In genomic region chr11:70419307-70420007, GRCh38 we compare ENCODE assay signal across 17 cellular contexts. TPM values are rescaled to one million over a fixed set of nuclear protein-coding genes. Genes with fewer than 3 reads are reported as not detected.
DNase-seq lines count a peak whose midpoint lies in the region; ATAC-seq, FAIRE-seq and TF ChIP-seq lines count a peak whose summit lies in the region.
"Had no signal": no experiment of that assay in that cellular context is flagged by ENCODE, and none has a peak within 500 bp of the region (broad histone marks: within the 10 kb centered on the region; RNA-seq: fewer than 3 reads in every experiment).

No MANE protein-coding gene starts in this region.

- H2AFZ ChIP-seq in HepG2 (ENCODE audit: low read length) (no peak overlapping the region), astrocyte (ENCODE audit: low read depth, low read length) (no peak overlapping the region), smooth muscle cell (ENCODE audit: low read depth) (no peak overlapping the region)

- POLR2A ChIA-PET in HepG2 (lab: Yijun Ruan, JAX), result no interaction called here

- in situ Hi-C loops in HepG2 (cut with HindIII; ENCODE audit: extremely low pct_ligation_motif_present, low pct_unique_long_range_greater_than_20kb) (no loop called here), HAP-1 (cut with MboI; ENCODE audit: low sequenced_read_pairs) (no loop called here)

- no peak overlapping the region for H3K4me3 Mint-ChIP-seq in astrocyte (ENCODE audit: unreplicated experiment)
- H3K4me3 Mint-ChIP-seq in endodermal cell, result no peak overlapping the region
- H3K4me3 Mint-ChIP-seq: CD4-positive, CD25-positive, alpha-beta regulatory T cell; HFFc6 had no signal

- H3K9ac ChIP-seq in HepG2 (ENCODE audit: insufficient read depth, low read depth, low read length) (no peak overlapping the region), astrocyte (ENCODE audit: low read length) (peak overlapping the region; percentile 48), endodermal cell (ENCODE audit: extremely low read depth, low read length, poor library complexity, severe bottlenecking) (no peak overlapping the region), smooth muscle cell (ENCODE audit: low read depth) (peak overlapping the region; percentile 29)
- H3K9ac ChIP-seq: BLaER1 treated with 17β-estradiol and CSF1 and Interleukin-3, amounts not matched to agents 10 nM and 100 nM had no signal

- FAIRE-seq in HepG2 (lab: Jason Lieb, UNC) (no peak), astrocyte (lab: Jason Lieb, UNC) (no peak)
- FAIRE-seq: H1 had no signal

- H3K4me1 Mint-ChIP-seq in astrocyte (ENCODE audit: low read depth, unreplicated experiment), result peaks cover 36% of the 10 kb centered on the region
- H3K4me1 Mint-ChIP-seq in endodermal cell, result no peaks in the 10 kb centered on the region

- CTCF ChIA-PET in HepG2 (lab: Yijun Ruan, JAX; ENCODE audit: low intra/inter-chr PET ratio, low total read pairs), result no interaction called here

- intact Hi-C loops in HepG2 (cut with micrococcal nuclease; ENCODE audit: unreplicated experiment) (no loop called here), right lobe of liver (cut with DNase I) (no loop called here), left lung (cut with DNase I) (no loop called here)

- H3F3A ChIP-seq in smooth muscle cell (ENCODE audit: low read depth), result no peaks in the 10 kb centered on the region

- WGBS in HepG2 (ENCODE audit: low lambda C conversion rate), result 97% methylated on average over 17 of the region's 17 CpGs
- 88% methylated on average over 17 of the region's 17 CpGs for WGBS in right lobe of liver (ENCODE audit: insufficient coverage, low coverage, low lambda C conversion rate, missing lambda C conversion rate)
- 94 to 97% methylated on average over 14 to 17 of the region's 17 CpGs for WGBS in endodermal cell (ENCODE audit: insufficient coverage in 1 of 2, insufficient read length in 1 of 2), 2 experiments
- 96% methylated on average over 17 of the region's 17 CpGs for WGBS in smooth muscle cell (ENCODE audit: low lambda C conversion rate)

- H3K27ac ChIP-seq in HepG2 (ENCODE audit: extremely low read length, insufficient read depth, low read length) (no peak overlapping the region), right lobe of liver (no peak overlapping the region), astrocyte (ENCODE audit: low read depth, low read length) (peak overlapping the region; percentile 81), endodermal cell (ENCODE audit: low read depth, low read length) (no peak overlapping the region), smooth muscle cell (ENCODE audit: low read depth) (peak overlapping the region; percentile 74), left lung (no peak overlapping the region)
- H3K27ac ChIP-seq: BLaER1 treated with 17β-estradiol and CSF1 and Interleukin-3, amounts not matched to agents 10 nM and 100 nM had no signal

- H3K79me2 ChIP-seq in HepG2 (ENCODE audit: insufficient read depth, low read length) (no peaks in the 10 kb centered on the region), astrocyte (ENCODE audit: insufficient read depth, low read length) (peaks cover 33% of the 10 kb centered on the region), smooth muscle cell (ENCODE audit: low read depth) (peaks cover 4% of the 10 kb centered on the region)

- H3K27me3 Mint-ChIP-seq in astrocyte (ENCODE audit: low read depth, unreplicated experiment) (no peaks in the 10 kb centered on the region), endodermal cell (ENCODE audit: insufficient read depth) (no peaks in the 10 kb centered on the region)
- H3K27me3 Mint-ChIP-seq: CD4-positive, CD25-positive, alpha-beta regulatory T cell had no signal

- no peak for TF ChIP-seq RAD21 in HepG2 (CRISPR knock-in tag; IDR thresholded peaks at IDR 0.05)

- no peaks in the 10 kb centered on the region for H3K4me1 ChIP-seq in HepG2 (ENCODE audit: insufficient read depth, low read length)
- H3K4me1 ChIP-seq in right lobe of liver, result no peaks in the 10 kb centered on the region
- H3K4me1 ChIP-seq in astrocyte (ENCODE audit: insufficient read depth, low read length), result peaks cover 38% of the 10 kb centered on the region
- no peaks in the 10 kb centered on the region for H3K4me1 ChIP-seq in endodermal cell (ENCODE audit: control insufficient read depth, insufficient read depth, low read length)
- no peaks in the 10 kb centered on the region for H3K4me1 ChIP-seq in smooth muscle cell (ENCODE audit: low read depth)
- H3K4me1 ChIP-seq in HAP-1, result no peaks in the 10 kb centered on the region
- H3K4me1 ChIP-seq in left lung, result peaks cover 0 to 16% of the 10 kb centered on the region in 2 donors

- DNase-seq in HepG2 (ENCODE audit: low spot score) (no peak), right lobe of liver (no peak), astrocyte (ENCODE audit: low read depth) (no peak), endodermal cell (no peak), smooth muscle cell (lab: John Stamatoyannopoulos, UW; ENCODE audit: unreplicated experiment) (no peak), HAP-1 (ENCODE audit: low spot score in 2 of 2) (no peak), NCI-H1436 (lab: John Stamatoyannopoulos, UW) (no peak), left lung (no peak)
- DNase-seq: 8988T; ACHN; CD4-positive, CD25-positive, alpha-beta regulatory T cell; DND-41; GDM1; HCEC 1CT; HFFc6 had no signal

- H3K36me3 Mint-ChIP-seq in astrocyte (ENCODE audit: low read depth, unreplicated experiment) (peaks cover 61% of the 10 kb centered on the region), endodermal cell (ENCODE audit: low read depth) (peaks cover 90% of the 10 kb centered on the region)
- H3K36me3 Mint-ChIP-seq: CD4-positive, CD25-positive, alpha-beta regulatory T cell had no signal

- ATAC-seq in HepG2, result no peak
- ATAC-seq in right lobe of liver, result no peak
- ATAC-seq in left lung, result no peak

- TF ChIP-seq POLR2A in HepG2 (IDR thresholded peaks at IDR 0.05; ENCODE audit: insufficient read depth in 1 of 2, low read depth in 2 of 2, low read length in 2 of 2) (no peak), right lobe of liver (IDR thresholded peaks at IDR 0.05) (no peak)

- H3K27ac Mint-ChIP-seq in astrocyte (ENCODE audit: unreplicated experiment) (peak overlapping the region; percentile 67), endodermal cell (peak overlapping the region; percentile 41)
- H3K27ac Mint-ChIP-seq: CD4-positive, CD25-positive, alpha-beta regulatory T cell; HFFc6 had no signal

- no peak for TF ChIP-seq EP300 in HepG2 (IDR thresholded peaks at IDR 0.05; ENCODE audit: low read depth in 2 of 2, low read length in 2 of 2)
- TF ChIP-seq EP300 in HepG2 (CRISPR knock-in tag; IDR thresholded peaks at IDR 0.05; ENCODE audit: borderline replicate concordance), result no peak

- H3K4me2 ChIP-seq in HepG2 (ENCODE audit: low read depth, low read length), result no peak overlapping the region
- no peak overlapping the region for H3K4me2 ChIP-seq in astrocyte (ENCODE audit: low read length)
- no peak overlapping the region for H3K4me2 ChIP-seq in smooth muscle cell
- H3K4me2 ChIP-seq: BLaER1 treated with 17β-estradiol and CSF1 and Interleukin-3, amounts not matched to agents 10 nM and 100 nM had no signal

- H3K4me3 ChIP-seq in HepG2 (replicated peaks in 1 of 3; ENCODE audit: insufficient read depth in 1 of 3, low read depth in 2 of 3, low read length in 3 of 3), result no peak overlapping the region
- no peak overlapping the region for H3K4me3 ChIP-seq in right lobe of liver
- H3K4me3 ChIP-seq in astrocyte (ENCODE audit: insufficient read depth, low read depth, low read length), result no peak overlapping the region
- H3K4me3 ChIP-seq in endodermal cell (ENCODE audit: low read length), result no peak overlapping the region
- H3K4me3 ChIP-seq in smooth muscle cell, result no peak overlapping the region
- H3K4me3 ChIP-seq in HAP-1, result no peak overlapping the region
- H3K4me3 ChIP-seq in left lung, result no peak overlapping the region
- H3K4me3 ChIP-seq: BLaER1 treated with 17β-estradiol and CSF1 and Interleukin-3, amounts not matched to agents 10 nM and 100 nM had no signal

- H3K9me3 Mint-ChIP-seq in astrocyte (ENCODE audit: unreplicated experiment) (no peaks in the 10 kb centered on the region), endodermal cell (no peaks in the 10 kb centered on the region)
- H3K9me3 Mint-ChIP-seq: CD4-positive, CD25-positive, alpha-beta regulatory T cell; HFFc6 had no signal

- no TSS peak for BruUV-seq in HepG2 (replicated peaks; lab: Mats Ljungman, UMichigan)

- H4K20me1 ChIP-seq in HepG2 (ENCODE audit: insufficient read depth, low read length) (no peaks in the 10 kb centered on the region), astrocyte (ENCODE audit: insufficient read depth, low read length) (peaks cover 77% of the 10 kb centered on the region), smooth muscle cell (ENCODE audit: low read depth) (peaks cover 84% of the 10 kb centered on the region)

- TF ChIP-seq CTCF in HepG2 (CRISPR knock-in tag; IDR thresholded peaks at IDR 0.05), result no peak
- no peak for TF ChIP-seq CTCF in right lobe of liver (IDR thresholded peaks at IDR 0.05)
- no peak for TF ChIP-seq CTCF in astrocyte (IDR thresholded peaks at IDR 0.05; ENCODE audit: insufficient read depth, low read depth, low read length)
- no peak for TF ChIP-seq CTCF in endodermal cell (conservative IDR thresholded peaks at IDR 0.05)
- TF ChIP-seq CTCF in smooth muscle cell (IDR thresholded peaks at IDR 0.05; ENCODE audit: borderline replicate concordance, insufficient read depth, poor library complexity, severe bottlenecking), result no peak
- TF ChIP-seq CTCF in left lung (IDR thresholded peaks at IDR 0.05), result no peak

- H3K9me3 ChIP-seq in HepG2 (ENCODE audit: low read length), result no peaks in the 10 kb centered on the region
- H3K9me3 ChIP-seq in right lobe of liver, result no peaks in the 10 kb centered on the region
- H3K9me3 ChIP-seq in astrocyte (ENCODE audit: insufficient read depth, low read depth, low read length), result no peaks in the 10 kb centered on the region
- no peaks in the 10 kb centered on the region for H3K9me3 ChIP-seq in endodermal cell (ENCODE audit: control insufficient read depth, low read length)
- no peaks in the 10 kb centered on the region for H3K9me3 ChIP-seq in smooth muscle cell (replicated peaks; ENCODE audit: low read depth)
- H3K9me3 ChIP-seq in HAP-1, result no peaks in the 10 kb centered on the region
- H3K9me3 ChIP-seq in left lung, result no peaks in the 10 kb centered on the region
- H3K9me3 ChIP-seq: BLaER1 treated with 17β-estradiol and CSF1 and Interleukin-3, amounts not matched to agents 10 nM and 100 nM had no signal

- H3K27me3 ChIP-seq in HepG2 (ENCODE audit: control insufficient read depth in 1 of 2, insufficient read depth in 2 of 2, low read length in 2 of 2) (no peaks in the 10 kb centered on the region), right lobe of liver (no peaks in the 10 kb centered on the region), astrocyte (ENCODE audit: insufficient read depth, low read length) (no peaks in the 10 kb centered on the region), endodermal cell (ENCODE audit: control insufficient read depth, insufficient read depth, low read length, poor library complexity, severe bottlenecking) (no peaks in the 10 kb centered on the region), smooth muscle cell (ENCODE audit: low read depth) (no peaks in the 10 kb centered on the region), HAP-1 (ENCODE audit: low read depth) (no peaks in the 10 kb centered on the region), left lung (peaks cover 0 to 90% of the 10 kb centered on the region in 2 donors)

- H3K36me3 ChIP-seq in HepG2 (replicated peaks in 1 of 2; ENCODE audit: control insufficient read depth in 1 of 2, insufficient read depth in 2 of 2, low read length in 2 of 2) (peaks cover 49 to 87% of the 10 kb centered on the region in 2 experiments), right lobe of liver (peaks cover 0 to 84% (median 18%) of the 10 kb centered on the region in 4 donors), astrocyte (ENCODE audit: insufficient read depth, low read length) (peaks cover 56% of the 10 kb centered on the region), endodermal cell (ENCODE audit: control insufficient read depth, insufficient read depth, low read length) (peaks cover 93% of the 10 kb centered on the region), smooth muscle cell (ENCODE audit: low read depth) (no peaks in the 10 kb centered on the region), HAP-1 (replicated peaks) (peaks cover 79% of the 10 kb centered on the region), left lung (peaks cover 0 to 95% of the 10 kb centered on the region in 2 donors)
- H3K36me3 ChIP-seq: BLaER1 treated with 17β-estradiol and CSF1 and Interleukin-3, amounts not matched to agents 10 nM and 100 nM had no signal

RNA-seq across cellular contexts. Expression of gene CTTN, which starts 21.1 kb away (rescaled TPM):
- total RNA-seq in HepG2 (2016; rRNA removed; fragmentation: Illumina TruSeq; extraction: Trizol) (83.4 and 114 TPM in 2 replicates), right lobe of liver (10 to 100 TPM; 63.6 to 90.8 (median 78.5) TPM), astrocyte (291 and 344 TPM in 2 replicates), endodermal cell (100 to 1,000 TPM; 282 to 283 TPM), smooth muscle cell (136 and 173 TPM in 2 replicates), left lung (100 to 1,000 TPM; 199 to 242 TPM)
- 24.8 and 25.9 TPM in 2 replicates for total RNA-seq in HepG2 (2016; cell fraction: cytosol; rRNA removed; fragmentation: Illumina TruSeq; extraction: Trizol; ENCODE audit: low read depth)
- 73.1 and 116 TPM in 2 replicates for total RNA-seq in HepG2 (2016; cell fraction: insoluble cytoplasmic fraction; rRNA removed; fragmentation: Illumina TruSeq; extraction: Trizol)
- 32.0 and 33.7 TPM in 2 replicates for total RNA-seq in HepG2 (2016; cell fraction: membrane; rRNA removed; fragmentation: Illumina TruSeq; extraction: Trizol)
- total RNA-seq in HepG2 (2016; cell fraction: nucleus; rRNA removed; fragmentation: Illumina TruSeq; extraction: Trizol), result 137 and 150 TPM in 2 replicates
- polyA plus RNA-seq in HepG2 (2011; rRNA removed) (84.4 and 113 TPM in 2 replicates), smooth muscle cell (64.7 and 112 TPM in 2 replicates)
- polyA plus RNA-seq in HepG2 (2011; cell fraction: cytosol; rRNA removed), result 33.9 and 36.5 TPM in 2 replicates
- 750 and 779 TPM in 2 replicates for polyA plus RNA-seq in HepG2 (2011; cell fraction: nucleus; rRNA removed)
- polyA plus RNA-seq in HepG2 (2012), result 108 and 143 TPM in 2 replicates
- 12.3 and 19.6 TPM in 2 replicates for polyA plus RNA-seq in HepG2 (2016; cell fraction: cytosol; fragmentation: Illumina TruSeq; extraction: Trizol; ENCODE audit: low read depth)
- 66.5 and 76.4 TPM in 2 replicates for polyA plus RNA-seq in HepG2 (2016; cell fraction: insoluble cytoplasmic fraction; fragmentation: Illumina TruSeq; extraction: Trizol; ENCODE audit: low read depth)
- polyA plus RNA-seq in HepG2 (2016; cell fraction: membrane; fragmentation: Illumina TruSeq; extraction: Trizol; ENCODE audit: low read depth), result 13.0 and 13.5 TPM in 2 replicates
- 282 and 310 TPM in 2 replicates for polyA plus RNA-seq in HepG2 (2016; cell fraction: nucleus; fragmentation: Illumina TruSeq; extraction: Trizol; ENCODE audit: insufficient read depth, low read depth)
- 87.3 and 152 TPM in 2 replicates for polyA minus RNA-seq in HepG2 (2011; rRNA and poly(A)+ RNA removed; ENCODE audit: low replicate concordance)
- 29.2 and 32.4 TPM in 2 replicates for polyA minus RNA-seq in HepG2 (2011; cell fraction: cytosol; rRNA and poly(A)+ RNA removed)
- 286 and 330 TPM in 2 replicates for polyA minus RNA-seq in HepG2 (2011; cell fraction: nucleus; rRNA and poly(A)+ RNA removed)
- polyA plus RNA-seq in endodermal cell (2013, experiment 1 of 2), result 150 TPM
- 132 TPM for polyA plus RNA-seq in endodermal cell (2013, experiment 2 of 2)

Comparison
In these comparisons a context has a peak if more than half of its experiments do, and no peak if none do; other contexts are left out.
1. H3K27ac ChIP-seq: peak in astrocyte (single experiment) and smooth muscle cell (single experiment); none in HepG2 (single experiment), right lobe of liver (0 of 3), endodermal cell (single experiment) and left lung (0 of 2).
2. H3K9ac ChIP-seq: peak in astrocyte (single experiment) and smooth muscle cell (single experiment); none in HepG2 (single experiment) and endodermal cell (single experiment).